ENCODE assay signal across 8 cellular contexts in genomic region chr20:30599990-30600389, GRCh38.
"Had no signal": no experiment of that assay in that cellular context is flagged by ENCODE, and none has a peak within 500 bp of the region (broad histone marks: within the 10 kb centered on the region; RNA-seq: fewer than 3 reads in every experiment).

No MANE protein-coding gene starts in this region.

- H3K27ac ChIP-seq: GM23248 had no signal

- DNase-seq: GM23248, GOT3, H7, H9, HCEC 1CT, HFFc6 had no signal

- H3K4me3 ChIP-seq: GM23248, GM23338 had no signal

- ATAC-seq: GM23338, HCT116 had no signal
